11 cellular contexts compared by ENCODE assay signal in genomic region chr9:131636593-131636992, GRCh38.
DNase-seq lines count a peak whose midpoint lies in the region; ATAC-seq and TF ChIP-seq lines count a peak whose summit lies in the region.
"Had no signal": no experiment of that assay in that cellular context is flagged by ENCODE, and none has a peak within 500 bp of the region (broad histone marks: within the 10 kb centered on the region; RNA-seq: fewer than 3 reads in every experiment).

No MANE protein-coding gene starts in this region.

- H3K4me1 ChIP-seq in adrenal gland (replicated peaks in 1 of 2) (peaks cover 6 to 15% of the 10 kb centered on the region in 2 donors), upper lobe of left lung (peaks cover 31 to 38% (median 34%) of the 10 kb centered on the region in 4 donors)

- CTCF ChIA-PET in activated naive CD4-positive, alpha-beta T cell treated with anti-CD3 and anti-CD28 coated beads, Interleukin-2, amount 10 ng/mL, durations not matched to agents 7 days and 5 days (lab: Charles Lee), result interaction anchor here (2.0 kb wide), 1 partner anchor 102 kb away, joined by 6 read pairs; no protein-coding TSS in a partner anchor

- TF ChIP-seq CTCF in adrenal gland (IDR thresholded peaks at IDR 0.05) (no peak), upper lobe of left lung (IDR thresholded peaks at IDR 0.05) (no peak)

- WGBS in adrenal gland, 4 donors, result 69 to 86% (median 74%) methylated on average over 5 to 6 of the region's 6 CpGs
- 84 to 86% methylated on average over 5 to 6 of the region's 6 CpGs for WGBS in upper lobe of left lung, 2 donors

- intact Hi-C loops in adrenal gland (cut with DNase I), result no loop called here

- H3K27me3 Mint-ChIP-seq in activated naive CD4-positive, alpha-beta T cell treated with anti-CD3 and anti-CD28 coated beads, Interleukin-2, amount 10 ng/mL, durations not matched to agents 7 days and 5 days, result no peaks in the 10 kb centered on the region
- H3K27me3 Mint-ChIP-seq in memory B cell, result no peaks in the 10 kb centered on the region

- H3K9me3 ChIP-seq in adrenal gland (replicated peaks in 1 of 3) (no peaks in the 10 kb centered on the region), upper lobe of left lung (no peaks in the 10 kb centered on the region)
- H3K9me3 ChIP-seq: suprapubic skin had no signal

- H3K27me3 ChIP-seq in adrenal gland (no peaks in the 10 kb centered on the region), upper lobe of left lung (no peaks in the 10 kb centered on the region)
- H3K27me3 ChIP-seq: suprapubic skin had no signal

- H3K4me3 ChIP-seq in adrenal gland, result no peak overlapping the region
- H3K4me3 ChIP-seq in upper lobe of left lung, result no peak overlapping the region
- H3K4me3 ChIP-seq: suprapubic skin had no signal

- TF ChIP-seq POLR2A in adrenal gland (IDR thresholded peaks at IDR 0.05), result no peak
- no peak for TF ChIP-seq POLR2A in upper lobe of left lung (IDR thresholded peaks at IDR 0.05)

- no peak overlapping the region for H3K4me3 Mint-ChIP-seq in activated naive CD4-positive, alpha-beta T cell treated with anti-CD3 and anti-CD28 coated beads, Interleukin-2, amount 10 ng/mL, durations not matched to agents 7 days and 5 days
- H3K4me3 Mint-ChIP-seq in memory B cell, result no peak overlapping the region

- peak overlapping the region; percentile 90 for H3K27ac Mint-ChIP-seq in activated naive CD4-positive, alpha-beta T cell treated with anti-CD3 and anti-CD28 coated beads, Interleukin-2, amount 10 ng/mL, durations not matched to agents 7 days and 5 days
- peak overlapping the region; percentile 93 for H3K27ac Mint-ChIP-seq in memory B cell

- peaks cover 43% of the 10 kb centered on the region for H3K36me3 Mint-ChIP-seq in activated naive CD4-positive, alpha-beta T cell treated with anti-CD3 and anti-CD28 coated beads, Interleukin-2, amount 10 ng/mL, durations not matched to agents 7 days and 5 days
- peaks cover 29% of the 10 kb centered on the region for H3K36me3 Mint-ChIP-seq in memory B cell

- peaks cover 29% of the 10 kb centered on the region for H3K4me1 Mint-ChIP-seq in activated naive CD4-positive, alpha-beta T cell treated with anti-CD3 and anti-CD28 coated beads, Interleukin-2, amount 10 ng/mL, durations not matched to agents 7 days and 5 days
- peaks cover 16% of the 10 kb centered on the region for H3K4me1 Mint-ChIP-seq in memory B cell

- no peak for DNase-seq in activated naive CD4-positive, alpha-beta T cell treated with anti-CD3 and anti-CD28 coated beads, Interleukin-2, amount 10 ng/mL, durations not matched to agents 7 days and 5 days
- DNase-seq in activated naive CD4-positive, alpha-beta T cell (lab: John Stamatoyannopoulos, UW), result no peak
- DNase-seq in adrenal gland (no peak), memory B cell (ENCODE audit: low spot score in 2 of 2) (no peak), upper lobe of left lung (no peak), MV-4-11 (lab: John Stamatoyannopoulos, UW) (no peak), NCI-H146 (lab: John Stamatoyannopoulos, UW) (no peak), substantia nigra (lab: John Stamatoyannopoulos, UW) (no peak)
- DNase-seq: GDM1, NCI-H226 had no signal

- peaks cover 0 to 11% of the 10 kb centered on the region in 2 donors for H3K36me3 ChIP-seq in adrenal gland (replicated peaks in 1 of 2)
- H3K36me3 ChIP-seq in upper lobe of left lung, result peaks cover 8 to 36% (median 16%) of the 10 kb centered on the region in 4 donors

- H3K27ac ChIP-seq in adrenal gland (peak overlapping the region; percentile 64 to 93 (median 90)), upper lobe of left lung (peak overlapping the region; percentile 84 to 92 (median 88)), substantia nigra (ENCODE audit: low read depth, low read length, poor library complexity, severe bottlenecking) (no peak overlapping the region)

- H3K9me3 Mint-ChIP-seq in activated naive CD4-positive, alpha-beta T cell treated with anti-CD3 and anti-CD28 coated beads, Interleukin-2, amount 10 ng/mL, durations not matched to agents 7 days and 5 days, result no peaks in the 10 kb centered on the region
- no peaks in the 10 kb centered on the region for H3K9me3 Mint-ChIP-seq in memory B cell

- no peak for ATAC-seq in memory B cell (ENCODE audit: low read depth)
- no peak for ATAC-seq in upper lobe of left lung (ENCODE audit: low FRiP score in 2 of 2)

- TF ChIP-seq EP300 in upper lobe of left lung (IDR thresholded peaks at IDR 0.05), result no peak
